Comparison of ENCODE assay signal across 21 cellular contexts in genomic region chr12:132175496-132176357, GRCh38.
"Had no signal": no experiment of that assay in that cellular context is flagged by ENCODE, and none has a peak within 500 bp of the region (broad histone marks: within the 10 kb centered on the region; RNA-seq: fewer than 3 reads in every experiment).

No MANE protein-coding gene starts in this region.

- H3K9me3 ChIP-seq: body of pancreas, heart right ventricle, transverse colon had no signal

- H3K9me3 Mint-ChIP-seq: activated naive CD4-positive, alpha-beta T cell treated with anti-CD3 and anti-CD28 coated beads, Interleukin-2, amount 50 U/mL, for 24 hours; nephron had no signal

- H3K27ac Mint-ChIP-seq: activated naive CD4-positive, alpha-beta T cell treated with anti-CD3 and anti-CD28 coated beads, Interleukin-2, amount 50 U/mL, for 24 hours; nephron had no signal

- DNase-seq: activated CD4-positive, alpha-beta T cell treated with anti-CD3 and anti-CD28 coated beads for 1 hour; activated CD4-positive, alpha-beta T cell treated with anti-CD3 and anti-CD28 coated beads, Interleukin-2, amount 50 U/mL, for 1 hour; activated CD8-positive, alpha-beta T cell treated with anti-CD3 and anti-CD28 coated beads, Interleukin-2, amount 10 ng/mL, durations not matched to agents 7 days and 5 days; activated gamma-delta T cell treated with Interleukin-2 at 50 U/mL for 16 hours; anterior cingulate cortex; body of pancreas; cortex of kidney; foreskin fibroblast; retina; stimulated activated CD4-positive, alpha-beta T cell treated with anti-CD3 and anti-CD28 coated beads, Interleukin-12 subunit alpha, Interleukin-12 subunit beta, amount 100 ng/mL, for 4 hours; stimulated activated CD4-positive, alpha-beta T cell treated with anti-CD3 and anti-CD28 coated beads, Interleukin-4, amount 100 ng/mL, for 4 hours; T-helper 1 cell; transverse colon had no signal

- H3K4me3 ChIP-seq: body of pancreas, cardiac muscle cell, heart right ventricle, lung, transverse colon had no signal

- FAIRE-seq: TTC549, urothelium cell line had no signal

- H3K36me3 Mint-ChIP-seq: activated naive CD4-positive, alpha-beta T cell treated with anti-CD3 and anti-CD28 coated beads, Interleukin-2, amount 50 U/mL, for 24 hours had no signal

- H3K27me3 Mint-ChIP-seq: activated naive CD4-positive, alpha-beta T cell treated with anti-CD3 and anti-CD28 coated beads, Interleukin-2, amount 50 U/mL, for 24 hours had no signal

- H3K27ac ChIP-seq: body of pancreas, cardiac muscle cell, epithelial cell of prostate, heart right ventricle, transverse colon had no signal

- ATAC-seq: activated CD8-positive, alpha-beta T cell treated with anti-CD3 and anti-CD28 coated beads, Interleukin-2, amount 10 ng/mL, durations not matched to agents 7 days and 5 days; body of pancreas had no signal

- H3K27me3 ChIP-seq: cardiac muscle cell had no signal

- H3K4me3 Mint-ChIP-seq: activated CD8-positive, alpha-beta T cell treated with anti-CD3 and anti-CD28 coated beads, Interleukin-2, amount 10 ng/mL, durations not matched to agents 7 days and 5 days; nephron had no signal

- H3K4me1 ChIP-seq: body of pancreas, heart right ventricle, transverse colon had no signal

- H3K36me3 ChIP-seq: cardiac muscle cell, heart right ventricle, transverse colon had no signal
